ENCODE assay signal across 26 cellular contexts in genomic region chr17:76924345-76925332, GRCh38. TPM values are rescaled to one million over a fixed set of nuclear protein-coding genes. Genes with fewer than 3 reads are reported as not detected.
DNase-seq lines count a peak whose midpoint lies in the region; ATAC-seq, FAIRE-seq and TF ChIP-seq lines count a peak whose summit lies in the region.
"Had no signal": no experiment of that assay in that cellular context is flagged by ENCODE, and none has a peak within 500 bp of the region (broad histone marks: within the 10 kb centered on the region; RNA-seq: fewer than 3 reads in every experiment).

No MANE protein-coding gene starts in this region.

- H3K9me3 ChIP-seq in HepG2 (ENCODE audit: low read length) = no peaks in the 10 kb centered on the region
- H3K9me3 ChIP-seq: BLaER1 treated with 17β-estradiol and CSF1 and Interleukin-3, amounts not matched to agents 10 nM and 100 nM; spleen; testis; vagina had no signal

- no peaks in the 10 kb centered on the region for H3K36me3 ChIP-seq in HepG2 (replicated peaks in 1 of 2; ENCODE audit: control insufficient read depth in 1 of 2, insufficient read depth in 2 of 2, low read length in 2 of 2)
- H3K36me3 ChIP-seq: spleen, vagina had no signal

- POLR2A ChIA-PET in RWPE1 (lab: Yijun Ruan, JAX; ENCODE audit: low non-redundant PET) = no interaction called here
- POLR2A ChIA-PET in HepG2 (lab: Yijun Ruan, JAX) = no interaction called here

- H3K27me3 ChIP-seq in HepG2 (ENCODE audit: control insufficient read depth in 1 of 2, insufficient read depth in 2 of 2, low read length in 2 of 2) = peaks cover 6 to 75% of the 10 kb centered on the region in 2 experiments
- H3K27me3 ChIP-seq: BLaER1 treated with 17β-estradiol and CSF1 and Interleukin-3, amounts not matched to agents 10 nM and 100 nM; testis; vagina had no signal

- intact Hi-C loops in HepG2 (cut with micrococcal nuclease; ENCODE audit: unreplicated experiment) = no loop called here

- BruUV-seq in HepG2 (replicated peaks; lab: Mats Ljungman, UMichigan) = no TSS peak

- no peaks in the 10 kb centered on the region for H3K4me1 ChIP-seq in HepG2 (ENCODE audit: insufficient read depth, low read length)
- H3K4me1 ChIP-seq: testis, vagina had no signal

- CTCF ChIA-PET in RWPE1 (lab: Yijun Ruan, JAX) = no interaction called here
- CTCF ChIA-PET in HepG2 (lab: Yijun Ruan, JAX; ENCODE audit: low intra/inter-chr PET ratio, low total read pairs) = no interaction called here

- no peaks in the 10 kb centered on the region for H3K79me2 ChIP-seq in HepG2 (ENCODE audit: insufficient read depth, low read length)

- H2AFZ ChIP-seq in HepG2 (ENCODE audit: low read length) = no peak overlapping the region

- ATAC-seq in HepG2 = peak; percentile 20; the same call in 1 of the 3 replicates
- no peak for ATAC-seq in GM21528 (IDR thresholded peaks at IDR 0.05; ENCODE audit: low FRiP score, unreplicated experiment)
- ATAC-seq: naive thymus-derived CD8-positive, alpha-beta T cell; stimulated activated naive B cell treated with anti-CD40 and anti-IgM and Interleukin-4, amounts not matched to agents 10 μg/mL and 1 μg/mL and 100 μg/mL, for 72 hours had no signal

- no peak for TF ChIP-seq POLR2A in HepG2 (IDR thresholded peaks at IDR 0.05; ENCODE audit: insufficient read depth in 1 of 2, low read depth in 2 of 2, low read length in 2 of 2)

- in situ Hi-C loops in HepG2 (cut with HindIII; ENCODE audit: extremely low pct_ligation_motif_present, low pct_unique_long_range_greater_than_20kb) = no loop called here

- no peak for TF ChIP-seq RAD21 in HepG2 (CRISPR knock-in tag; IDR thresholded peaks at IDR 0.05)

- no peak overlapping the region for H3K4me3 ChIP-seq in HepG2 (replicated peaks in 1 of 3; ENCODE audit: insufficient read depth in 1 of 3, low read depth in 2 of 3, low read length in 3 of 3)
- H3K4me3 ChIP-seq: BLaER1 treated with 17β-estradiol and CSF1 and Interleukin-3, amounts not matched to agents 10 nM and 100 nM; spleen; testis; vagina had no signal

- FAIRE-seq in HepG2 (lab: Jason Lieb, UNC) = no peak
- FAIRE-seq: D721Med, RCC 7860 had no signal

- no peak overlapping the region for H3K9ac ChIP-seq in HepG2 (ENCODE audit: insufficient read depth, low read depth, low read length)
- H3K9ac ChIP-seq: BLaER1 treated with 17β-estradiol and CSF1 and Interleukin-3, amounts not matched to agents 10 nM and 100 nM had no signal

- H4K20me1 ChIP-seq in HepG2 (ENCODE audit: insufficient read depth, low read length) = peaks cover 2% of the 10 kb centered on the region

- H3K4me2 ChIP-seq in HepG2 (ENCODE audit: low read depth, low read length) = no peak overlapping the region

- peak; percentile 6 for DNase-seq in NCI-H510A treated with DMSO at 0.1 percent for 48 hours (lab: John Stamatoyannopoulos, UW)
- DNase-seq in NCI-H510A (lab: John Stamatoyannopoulos, UW) = no peak
- DNase-seq in ELR (ENCODE audit: low read depth) = peak; percentile 12
- DNase-seq in RWPE1 (ENCODE audit: low spot score) = no peak
- DNase-seq in HepG2 (ENCODE audit: low spot score) = no peak
- no peak for DNase-seq in HuH-7 (ENCODE audit: low spot score)
- DNase-seq in SKM-1 treated with dmso at 0.1 percent for 144 hours (lab: John Stamatoyannopoulos, UW; ENCODE audit: unreplicated experiment) = no peak
- DNase-seq: ACHN; activated CD4-positive, alpha-beta T cell treated with anti-CD3 and anti-CD28 coated beads, Interleukin-2, amount 10 ng/mL, durations not matched to agents 7 days and 5 days; activated CD8-positive, alpha-beta memory T cell treated with anti-CD3 and anti-CD28 coated beads, Interleukin-2, amount 50 U/mL, for 48 hours; GDM1; GOT3; islet precursor cell; midbrain; NCI-H187 treated with DMSO at 0.1 percent for 48 hours; NCI-H446; spleen; stimulated activated CD4-positive, alpha-beta T cell treated with anti-CD3 and anti-CD28 coated beads, Interleukin-4, amount 100 ng/mL, for 1 hour; stimulated activated naive B cell treated with anti-CD40 and anti-IgM and Interleukin-4, amounts not matched to agents 10 μg/mL and 1 μg/mL and 100 μg/mL, for 72 hours; testis had no signal

- TF ChIP-seq EP300 in HepG2 (IDR thresholded peaks at IDR 0.05; ENCODE audit: low read depth in 2 of 2, low read length in 2 of 2) = no peak
- no peak for TF ChIP-seq EP300 in HepG2 (CRISPR knock-in tag; IDR thresholded peaks at IDR 0.05; ENCODE audit: borderline replicate concordance)

- H3K27ac ChIP-seq in RWPE1 (peak overlapping the region; percentile 16; the same call in 1 of the 2 replicates), HepG2 (ENCODE audit: extremely low read length, insufficient read depth, low read length) (no peak overlapping the region)
- H3K27ac ChIP-seq: BLaER1 treated with 17β-estradiol and CSF1 and Interleukin-3, amounts not matched to agents 10 nM and 100 nM; spleen; testis; vagina had no signal

- WGBS in HepG2 (ENCODE audit: low lambda C conversion rate) = 55% methylated on average over 23 of the region's 32 CpGs

- TF ChIP-seq CTCF in RWPE1 (conservative IDR thresholded peaks at IDR 0.05; ENCODE audit: low read depth) (no peak), HepG2 (CRISPR knock-in tag; IDR thresholded peaks at IDR 0.05) (no peak)

TF ChIP-seq in HepG2, 621 proteins besides CTCF, POLR2A, EP300 and RAD21:
- peak; percentile 97 for TF ChIP-seq PCBP1 (IDR thresholded peaks at IDR 0.05; ENCODE audit: borderline replicate concordance, low read depth, low read length)
- TF ChIP-seq ZNF446 (CRISPR knock-in tag; IDR thresholded peaks at IDR 0.05) = no peak
- TF ChIP-seq ZNF263 (CRISPR knock-in tag; IDR thresholded peaks at IDR 0.05) = no peak
- TF ChIP-seq HNRNPK (IDR thresholded peaks at IDR 0.05; ENCODE audit: low read depth, low read length, poor library complexity, severe bottlenecking) = peak; percentile 89
- TF ChIP-seq ZNF503 (CRISPR knock-in tag; IDR thresholded peaks at IDR 0.05) = no peak
- peak; percentile 42; the same call in 1 of the 2 replicates for TF ChIP-seq MNT (IDR thresholded peaks at IDR 0.05)

RNA-seq across cellular contexts. Expression of gene MGAT5B, which starts 56.4 kb away (rescaled TPM):
- total RNA-seq in HepG2 (2016; rRNA removed; fragmentation: Illumina TruSeq; extraction: Trizol) = 0.07 and 0.13 TPM in 2 replicates
- total RNA-seq in HepG2 (2016; cell fraction: cytosol; rRNA removed; fragmentation: Illumina TruSeq; extraction: Trizol; ENCODE audit: low read depth) = 0.09 TPM in 1 of 2 replicates, not detected in the other
- total RNA-seq in HepG2 (2016; cell fraction: insoluble cytoplasmic fraction; rRNA removed; fragmentation: Illumina TruSeq; extraction: Trizol) = 0.28 TPM in 1 of 2 replicates, not detected in the other
- total RNA-seq in HepG2 (2016; cell fraction: membrane; rRNA removed; fragmentation: Illumina TruSeq; extraction: Trizol) = 0.10 and 0.22 TPM in 2 replicates
- total RNA-seq in HepG2 (2016; cell fraction: nucleus; rRNA removed; fragmentation: Illumina TruSeq; extraction: Trizol) = 0.56 TPM in 1 of 2 replicates, not detected in the other
- 0.07 and 0.09 TPM in 2 replicates for polyA plus RNA-seq in HepG2 (2011; rRNA removed)
- polyA plus RNA-seq in HepG2 (2011; cell fraction: cytosol; rRNA removed) = 0.05 and 0.08 TPM in 2 replicates
- 0.26 and 0.59 TPM in 2 replicates for polyA plus RNA-seq in HepG2 (2011; cell fraction: nucleus; rRNA removed)
- 0.12 TPM in 1 of 2 replicates, not detected in the other for polyA plus RNA-seq in HepG2 (2012)
- polyA plus RNA-seq in HepG2 (2016; cell fraction: cytosol; fragmentation: Illumina TruSeq; extraction: Trizol; ENCODE audit: low read depth) = 0.10 and 0.23 TPM in 2 replicates
- polyA plus RNA-seq in HepG2 (2016; cell fraction: insoluble cytoplasmic fraction; fragmentation: Illumina TruSeq; extraction: Trizol; ENCODE audit: low read depth) = 0.16 TPM in 1 of 2 replicates, not detected in the other
- polyA plus RNA-seq in HepG2 (2016; cell fraction: membrane; fragmentation: Illumina TruSeq; extraction: Trizol; ENCODE audit: low read depth) = 0.22 TPM in 1 of 2 replicates, not detected in the other
- 0.23 and 0.24 TPM in 2 replicates for polyA plus RNA-seq in HepG2 (2016; cell fraction: nucleus; fragmentation: Illumina TruSeq; extraction: Trizol; ENCODE audit: insufficient read depth, low read depth)
- polyA minus RNA-seq in HepG2 (2011; rRNA and poly(A)+ RNA removed; ENCODE audit: low replicate concordance) = 0.24 and 9.3 TPM in 2 replicates
- not detected in 2 replicates for polyA minus RNA-seq in HepG2 (2011; cell fraction: cytosol; rRNA and poly(A)+ RNA removed)
- 0.12 and 0.13 TPM in 2 replicates for polyA minus RNA-seq in HepG2 (2011; cell fraction: nucleus; rRNA and poly(A)+ RNA removed)
- polyA plus RNA-seq: naive thymus-derived CD8-positive, alpha-beta T cell had no signal

Comparison
In these comparisons a context has a peak if more than half of its experiments do, and no peak if none do; other contexts are left out.
1. DNase-seq: peak in NCI-H510A treated with DMSO at 0.1 percent for 48 hours (single experiment) and ELR (single experiment); none in NCI-H510A (single experiment), RWPE1 (single experiment), HepG2 (single experiment), HuH-7 (single experiment) and SKM-1 treated with dmso at 0.1 percent for 144 hours (single experiment).